Comparison of ENCODE assay signal across 8 cellular contexts in genomic region chr10:74039561-74040145, GRCh38. TPM values are rescaled to one million over a fixed set of nuclear protein-coding genes. Genes with fewer than 3 reads are reported as not detected.
A peak's percentile ranks its signal among the peaks of the same experiment; 100 is the strongest.
DNase-seq lines count a peak whose midpoint lies in the region; ATAC-seq and TF ChIP-seq lines count a peak whose summit lies in the region.

No MANE protein-coding gene starts in this region.

- H3K4me3 Mint-ChIP-seq in T-helper 17 cell, result peak overlapping the region; percentile 70

- ATAC-seq in T-helper 17 cell (no peak), HG03175 (IDR thresholded peaks at IDR 0.05; ENCODE audit: unreplicated experiment) (no peak), GM21423 (IDR thresholded peaks at IDR 0.05; ENCODE audit: unreplicated experiment) (no peak)

- H3K9me3 ChIP-seq in T-helper 17 cell (ENCODE audit: control insufficient read depth, low read length, poor library complexity, severe bottlenecking), result no peaks in the 10 kb centered on the region
- no peaks in the 10 kb centered on the region for H3K9me3 ChIP-seq in BE2C

- H3K27me3 ChIP-seq in BE2C, result no peaks in the 10 kb centered on the region

- H3K27ac Mint-ChIP-seq in T-helper 17 cell, result peak overlapping the region; percentile 27

- no peak overlapping the region for H3K4me3 ChIP-seq in skeletal muscle cell (ENCODE audit: low read depth, low read length)
- H3K4me3 ChIP-seq in BE2C (ENCODE audit: low read depth, low read length), result no peak overlapping the region

- H3K36me3 Mint-ChIP-seq in T-helper 17 cell (ENCODE audit: low read depth), result peaks cover 9% of the 10 kb centered on the region

- peaks cover 3% of the 10 kb centered on the region; the same call in 1 of the 2 replicates for H3K36me3 ChIP-seq in BE2C

- no peak for TF ChIP-seq CTCF in BE2C (IDR thresholded peaks at IDR 0.05; ENCODE audit: low read depth, low read length)

- no peaks in the 10 kb centered on the region for H3K4me1 ChIP-seq in BE2C

- no peaks in the 10 kb centered on the region for H3K27me3 Mint-ChIP-seq in T-helper 17 cell

- H3K4me1 Mint-ChIP-seq in T-helper 17 cell, result peaks cover 23% of the 10 kb centered on the region

- DNase-seq in GM03348 (ENCODE audit: low spot score), result peak; percentile 68
- DNase-seq in T-helper 17 cell, result no peak
- peak; percentile 31 for DNase-seq in globus pallidus (ENCODE audit: low spot score)
- peak; percentile 33 for DNase-seq in skeletal muscle cell (ENCODE audit: low read depth)
- no peak for DNase-seq in NAMALWA (ENCODE audit: low spot score)
- no peak for DNase-seq in BE2C

RNA-seq across cellular contexts. Expression of gene VCL, which starts 41.7 kb away (rescaled TPM):
- 100 to 1,000 TPM in 1 of 2 donors, 10 to 100 TPM in 1; 79.1 to 245 TPM for total RNA-seq in T-helper 17 cell
- polyA plus RNA-seq in BE2C (2012; ENCODE audit: insufficient read depth, insufficient read length, low read depth), result 18.8 TPM

Comparison
In these comparisons a context has a peak if more than half of its experiments do, and no peak if none do; other contexts are left out.
1. DNase-seq: peak in GM03348 (single experiment), globus pallidus (single experiment) and skeletal muscle cell (single experiment); none in T-helper 17 cell (0 of 3), NAMALWA (single experiment) and BE2C (single experiment).